In the genomic region with DNA sequence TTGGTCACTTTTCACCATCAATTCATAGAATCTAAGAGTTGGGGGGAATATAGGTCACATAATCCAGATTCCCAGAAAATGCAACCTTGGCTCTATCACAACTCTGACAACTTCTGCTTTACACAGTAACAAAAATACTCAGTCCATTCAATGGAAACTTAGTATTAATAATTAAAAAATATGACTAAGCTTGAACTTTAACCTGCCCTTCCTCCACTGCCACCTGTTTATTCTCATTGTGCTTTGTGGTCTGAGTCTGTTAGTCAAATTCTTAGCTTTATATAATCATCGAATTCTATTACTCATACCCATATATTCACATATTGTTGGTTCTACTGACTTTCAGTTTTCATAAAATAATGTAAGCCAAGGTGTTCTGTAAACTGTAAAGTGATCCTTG, we compare ENCODE assay signal across 16 cellular contexts.
DNase-seq lines count a peak whose midpoint lies in the region; ATAC-seq and TF ChIP-seq lines count a peak whose summit lies in the region.
"Had no signal": no experiment of that assay in that cellular context is flagged by ENCODE, and none has a peak within 500 bp of the region (broad histone marks: within the 10 kb centered on the region; RNA-seq: fewer than 3 reads in every experiment).

No MANE protein-coding gene starts in this region.

- DNase-seq in iris pigment epithelial cell (ENCODE audit: low read depth) (peak; percentile 74), SIG-M5 (lab: John Stamatoyannopoulos, UW) (no peak)
- DNase-seq in activated CD4-positive, alpha-beta T cell treated with anti-CD3 and anti-CD28 coated beads for 1 hour = no peak
- DNase-seq in stimulated activated CD4-positive, alpha-beta T cell treated with anti-CD3 and anti-CD28 coated beads, Interleukin-4, amount 100 ng/mL, for 1 hour = no peak
- DNase-seq: BE2C; dorsolateral prefrontal cortex; left cardiac atrium; naive thymus-derived CD8-positive, alpha-beta T cell; NCI-H2029 treated with DMSO at 0.1 percent for 48 hours; stimulated activated CD4-positive, alpha-beta T cell treated with anti-CD3 and anti-CD28 coated beads, Interleukin-4, amount 100 ng/mL, for 4 hours; stimulated activated naive CD4-positive, alpha-beta T cell treated with Interleukin-2 at 50 U/mL for 16 hours had no signal

- peak; percentile 95 for ATAC-seq in GM18861 (IDR thresholded peaks at IDR 0.05; ENCODE audit: unreplicated experiment)
- peak; percentile 76 for ATAC-seq in HG02973 (IDR thresholded peaks at IDR 0.05; ENCODE audit: unreplicated experiment)
- no peak for ATAC-seq in SK-N-SH treated with all-trans-retinoic acid at 6 μM for 48 hours
- ATAC-seq in GM21447 (IDR thresholded peaks at IDR 0.05; ENCODE audit: unreplicated experiment) = no peak
- ATAC-seq: left cardiac atrium; naive thymus-derived CD8-positive, alpha-beta T cell; WTC11 had no signal

TF ChIP-seq in SK-N-SH treated with all-trans-retinoic acid at 6 μM for 48 hours, 23 proteins besides CTCF, POLR2A, EP300 and RAD21:
- TF ChIP-seq TCF4 (CRISPR knock-in tag; IDR thresholded peaks at IDR 0.05; ENCODE audit: borderline replicate concordance) = no peak
- TF ChIP-seq, protein P1, sequence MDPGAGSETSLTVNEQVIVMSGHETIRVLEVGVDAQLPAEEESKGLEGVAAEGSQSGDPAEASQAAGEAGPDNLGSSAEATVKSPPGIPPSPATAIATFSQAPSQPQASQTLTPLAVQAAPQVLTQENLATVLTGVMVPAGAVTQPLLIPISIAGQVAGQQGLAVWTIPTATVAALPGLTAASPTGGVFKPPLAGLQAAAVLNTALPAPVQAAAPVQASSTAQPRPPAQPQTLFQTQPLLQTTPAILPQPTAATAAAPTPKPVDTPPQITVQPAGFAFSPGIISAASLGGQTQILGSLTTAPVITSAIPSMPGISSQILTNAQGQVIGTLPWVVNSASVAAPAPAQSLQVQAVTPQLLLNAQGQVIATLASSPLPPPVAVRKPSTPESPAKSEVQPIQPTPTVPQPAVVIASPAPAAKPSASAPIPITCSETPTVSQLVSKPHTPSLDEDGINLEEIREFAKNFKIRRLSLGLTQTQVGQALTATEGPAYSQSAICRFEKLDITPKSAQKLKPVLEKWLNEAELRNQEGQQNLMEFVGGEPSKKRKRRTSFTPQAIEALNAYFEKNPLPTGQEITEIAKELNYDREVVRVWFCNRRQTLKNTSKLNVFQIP (CRISPR knock-in tag; IDR thresholded peaks at IDR 0.05; ENCODE audit: borderline replicate concordance, low read depth) = no peak
- TF ChIP-seq, protein P2, sequence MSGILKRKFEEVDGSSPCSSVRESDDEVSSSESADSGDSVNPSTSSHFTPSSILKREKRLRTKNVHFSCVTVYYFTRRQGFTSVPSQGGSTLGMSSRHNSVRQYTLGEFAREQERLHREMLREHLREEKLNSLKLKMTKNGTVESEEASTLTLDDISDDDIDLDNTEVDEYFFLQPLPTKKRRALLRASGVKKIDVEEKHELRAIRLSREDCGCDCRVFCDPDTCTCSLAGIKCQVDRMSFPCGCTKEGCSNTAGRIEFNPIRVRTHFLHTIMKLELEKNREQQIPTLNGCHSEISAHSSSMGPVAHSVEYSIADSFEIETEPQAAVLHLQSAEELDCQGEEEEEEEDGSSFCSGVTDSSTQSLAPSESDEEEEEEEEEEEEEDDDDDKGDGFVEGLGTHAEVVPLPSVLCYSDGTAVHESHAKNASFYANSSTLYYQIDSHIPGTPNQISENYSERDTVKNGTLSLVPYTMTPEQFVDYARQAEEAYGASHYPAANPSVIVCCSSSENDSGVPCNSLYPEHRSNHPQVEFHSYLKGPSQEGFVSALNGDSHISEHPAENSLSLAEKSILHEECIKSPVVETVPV (CRISPR knock-in tag; IDR thresholded peaks at IDR 0.05) = no peak
- no peak for TF ChIP-seq ARNTL (CRISPR knock-in tag; IDR thresholded peaks at IDR 0.05; ENCODE audit: borderline replicate concordance, low read depth)
- no peak for TF ChIP-seq ZNF8 (CRISPR knock-in tag; IDR thresholded peaks at IDR 0.05)
- TF ChIP-seq, protein P3, sequence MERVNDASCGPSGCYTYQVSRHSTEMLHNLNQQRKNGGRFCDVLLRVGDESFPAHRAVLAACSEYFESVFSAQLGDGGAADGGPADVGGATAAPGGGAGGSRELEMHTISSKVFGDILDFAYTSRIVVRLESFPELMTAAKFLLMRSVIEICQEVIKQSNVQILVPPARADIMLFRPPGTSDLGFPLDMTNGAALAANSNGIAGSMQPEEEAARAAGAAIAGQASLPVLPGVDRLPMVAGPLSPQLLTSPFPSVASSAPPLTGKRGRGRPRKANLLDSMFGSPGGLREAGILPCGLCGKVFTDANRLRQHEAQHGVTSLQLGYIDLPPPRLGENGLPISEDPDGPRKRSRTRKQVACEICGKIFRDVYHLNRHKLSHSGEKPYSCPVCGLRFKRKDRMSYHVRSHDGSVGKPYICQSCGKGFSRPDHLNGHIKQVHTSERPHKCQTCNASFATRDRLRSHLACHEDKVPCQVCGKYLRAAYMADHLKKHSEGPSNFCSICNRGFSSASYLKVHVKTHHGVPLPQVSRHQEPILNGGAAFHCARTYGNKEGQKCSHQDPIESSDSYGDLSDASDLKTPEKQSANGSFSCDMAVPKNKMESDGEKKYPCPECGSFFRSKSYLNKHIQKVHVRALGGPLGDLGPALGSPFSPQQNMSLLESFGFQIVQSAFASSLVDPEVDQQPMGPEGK (CRISPR knock-in tag; IDR thresholded peaks at IDR 0.05; ENCODE audit: borderline replicate concordance) = no peak
- peak; percentile 48 for TF ChIP-seq ISL1 (CRISPR knock-in tag; IDR thresholded peaks at IDR 0.05)

Comparison
In these comparisons a context has a peak if more than half of its experiments do, and no peak if none do; other contexts are left out.
1. ATAC-seq: peak in GM18861 (single experiment) and HG02973 (single experiment); none in SK-N-SH treated with all-trans-retinoic acid at 6 μM for 48 hours (single experiment) and GM21447 (single experiment).